In genomic region chr1:63868220-63868897, GRCh38 we compare ENCODE assay signal across 13 cellular contexts.
A peak's percentile ranks its signal among the peaks of the same experiment; 100 is the strongest.
DNase-seq lines count a peak whose midpoint lies in the region; ATAC-seq, FAIRE-seq and TF ChIP-seq lines count a peak whose summit lies in the region.
"Had no signal": no experiment of that assay in that cellular context is flagged by ENCODE, and none has a peak within 500 bp of the region (broad histone marks: within the 10 kb centered on the region; RNA-seq: fewer than 3 reads in every experiment).

No MANE protein-coding gene starts in this region.

- H3K79me2 ChIP-seq in DND-41 (ENCODE audit: insufficient read depth, low read length) (no peaks in the 10 kb centered on the region), Karpas-422 (ENCODE audit: low read length) (no peaks in the 10 kb centered on the region)

- H3K36me3 ChIP-seq in DND-41 (ENCODE audit: insufficient read depth, low read length): no peaks in the 10 kb centered on the region
- no peaks in the 10 kb centered on the region for H3K36me3 ChIP-seq in Karpas-422 (ENCODE audit: insufficient read depth, low read length)
- H3K36me3 ChIP-seq: SJSA1 had no signal

- peak; percentile 8 for TF ChIP-seq CTCF in DND-41 (IDR thresholded peaks at IDR 0.05; ENCODE audit: borderline replicate concordance, extremely low read depth, low read length, poor library complexity, severe bottlenecking)
- peak; percentile 34 for TF ChIP-seq CTCF in choroid plexus epithelial cell (conservative IDR thresholded peaks at IDR 0.05; ENCODE audit: low read depth, low read length)
- TF ChIP-seq CTCF in osteocyte (IDR thresholded peaks at IDR 0.05): no peak

- H3K4me3 Mint-ChIP-seq in osteocyte (ENCODE audit: unreplicated experiment): no peak overlapping the region
- H3K4me3 Mint-ChIP-seq: activated CD4-positive, alpha-beta memory T cell treated with anti-CD3 and anti-CD28 coated beads, Interleukin-2, amount 10 ng/mL, durations not matched to agents 7 days and 5 days had no signal

- H3K9ac ChIP-seq in DND-41 (ENCODE audit: low read depth, low read length): no peak overlapping the region
- H3K9ac ChIP-seq in Karpas-422 (ENCODE audit: low read length): no peak overlapping the region

- ATAC-seq in DND-41 (ENCODE audit: insufficient read depth, low read depth) (no peak), HG02884 (IDR thresholded peaks at IDR 0.05; ENCODE audit: unreplicated experiment) (no peak)

- no peak for TF ChIP-seq POLR2A in GM12891 (IDR thresholded peaks at IDR 0.05; ENCODE audit: low read depth, low read length)

- H3K27ac ChIP-seq in DND-41 (ENCODE audit: low read length) (no peak overlapping the region), Karpas-422 (ENCODE audit: low read length) (no peak overlapping the region)
- H3K27ac ChIP-seq: SJSA1 had no signal

- H3K4me3 ChIP-seq in DND-41 (ENCODE audit: low read depth in 1 of 2, low read length in 2 of 2) (no peak overlapping the region), Karpas-422 (ENCODE audit: low read length) (no peak overlapping the region), choroid plexus epithelial cell (ENCODE audit: low read depth, low read length) (no peak overlapping the region)
- H3K4me3 ChIP-seq: SJSA1 had no signal

- H3K27me3 ChIP-seq in DND-41 (ENCODE audit: insufficient read depth, low read length, poor library complexity): peaks cover 10% of the 10 kb centered on the region
- no peaks in the 10 kb centered on the region for H3K27me3 ChIP-seq in Karpas-422 (ENCODE audit: low read length)
- H3K27me3 ChIP-seq: SJSA1 had no signal

- no peaks in the 10 kb centered on the region for H4K20me1 ChIP-seq in DND-41 (ENCODE audit: insufficient read depth, low read length)
- no peaks in the 10 kb centered on the region for H4K20me1 ChIP-seq in Karpas-422 (ENCODE audit: insufficient read depth, low read depth, low read length)

- H3K4me2 ChIP-seq in DND-41 (ENCODE audit: insufficient read depth, low read length): no peak overlapping the region
- no peak overlapping the region for H3K4me2 ChIP-seq in Karpas-422 (ENCODE audit: low read depth, low read length, poor library complexity, severe bottlenecking)

- no peak overlapping the region for H3K27ac Mint-ChIP-seq in osteocyte (ENCODE audit: unreplicated experiment)
- H3K27ac Mint-ChIP-seq: activated CD4-positive, alpha-beta memory T cell treated with anti-CD3 and anti-CD28 coated beads, Interleukin-2, amount 10 ng/mL, durations not matched to agents 7 days and 5 days had no signal

- no peaks in the 10 kb centered on the region for H3K36me3 Mint-ChIP-seq in osteocyte (ENCODE audit: unreplicated experiment)

- H2AFZ ChIP-seq in DND-41 (ENCODE audit: low read depth, low read length) (no peak overlapping the region), Karpas-422 (ENCODE audit: low read length) (no peak overlapping the region)

- H3K4me1 ChIP-seq in DND-41 (ENCODE audit: insufficient read depth, low read length): no peaks in the 10 kb centered on the region
- H3K4me1 ChIP-seq in Karpas-422 (ENCODE audit: low read length): no peaks in the 10 kb centered on the region

- no peak for DNase-seq in DND-41
- DNase-seq in Karpas-422: peak; percentile 44
- DNase-seq in choroid plexus epithelial cell (ENCODE audit: low read depth): no peak
- peak; percentile 21 for DNase-seq in myocyte (ENCODE audit: low read depth)
- no peak for DNase-seq in DMS153 treated with DMSO at 0.1 percent for 48 hours (lab: John Stamatoyannopoulos, UW; ENCODE audit: unreplicated experiment)
- no peak for DNase-seq in osteocyte (ENCODE audit: extremely low spot score, unreplicated experiment)
- no peak for DNase-seq in GM12891 (ENCODE audit: insufficient read length, low spot score)
- DNase-seq: activated CD4-positive, alpha-beta memory T cell treated with anti-CD3 and anti-CD28 coated beads, Interleukin-2, amount 10 ng/mL, durations not matched to agents 7 days and 5 days; NCI-H1417; stimulated activated naive CD4-positive, alpha-beta T cell treated with Interleukin-2 at 50 U/mL for 16 hours had no signal

- H3K9me3 ChIP-seq in DND-41 (ENCODE audit: insufficient read depth, low read length, severe bottlenecking) (no peaks in the 10 kb centered on the region), Karpas-422 (ENCODE audit: low read length) (no peaks in the 10 kb centered on the region)

- no peaks in the 10 kb centered on the region for H3K9me3 Mint-ChIP-seq in osteocyte (ENCODE audit: unreplicated experiment)
- H3K9me3 Mint-ChIP-seq: activated CD4-positive, alpha-beta memory T cell treated with anti-CD3 and anti-CD28 coated beads, Interleukin-2, amount 10 ng/mL, durations not matched to agents 7 days and 5 days had no signal

- no peak for FAIRE-seq in GM12891 (lab: Jason Lieb, UNC)
- FAIRE-seq: frontal cortex had no signal

- peaks cover 21% of the 10 kb centered on the region for H3K4me1 Mint-ChIP-seq in osteocyte (ENCODE audit: unreplicated experiment)
- H3K4me1 Mint-ChIP-seq: activated CD4-positive, alpha-beta memory T cell treated with anti-CD3 and anti-CD28 coated beads, Interleukin-2, amount 10 ng/mL, durations not matched to agents 7 days and 5 days had no signal

- H3K27me3 Mint-ChIP-seq in osteocyte (ENCODE audit: unreplicated experiment): no peaks in the 10 kb centered on the region

- H3K9me2 ChIP-seq in Karpas-422 (replicated peaks; ENCODE audit: insufficient read depth, low read length): no peaks in the 10 kb centered on the region

TF ChIP-seq in GM12891, 5 proteins besides CTCF, POLR2A, EP300 and RAD21:
- TF ChIP-seq POLR2AphosphoS5 (IDR thresholded peaks at IDR 0.05; ENCODE audit: low read depth, low read length): no peak
- no peak for TF ChIP-seq SPI1 (IDR thresholded peaks at IDR 0.05; ENCODE audit: low read depth, low read length)
- TF ChIP-seq POU2F2 (IDR thresholded peaks at IDR 0.05; ENCODE audit: low read depth, low read length): no peak
- TF ChIP-seq PAX5 (IDR thresholded peaks at IDR 0.05; ENCODE audit: insufficient read depth, low read length, severe bottlenecking): no peak
- no peak for TF ChIP-seq TAF1 (IDR thresholded peaks at IDR 0.05; ENCODE audit: low read depth, low read length)

Comparison
In these comparisons a context has a peak if more than half of its experiments do, and no peak if none do; other contexts are left out.
1. DNase-seq: peak in Karpas-422 (single experiment) and myocyte (single experiment); none in DND-41 (single experiment), choroid plexus epithelial cell (single experiment), DMS153 treated with DMSO at 0.1 percent for 48 hours (single experiment), osteocyte (single experiment) and GM12891 (single experiment).